In the genomic region with DNA sequence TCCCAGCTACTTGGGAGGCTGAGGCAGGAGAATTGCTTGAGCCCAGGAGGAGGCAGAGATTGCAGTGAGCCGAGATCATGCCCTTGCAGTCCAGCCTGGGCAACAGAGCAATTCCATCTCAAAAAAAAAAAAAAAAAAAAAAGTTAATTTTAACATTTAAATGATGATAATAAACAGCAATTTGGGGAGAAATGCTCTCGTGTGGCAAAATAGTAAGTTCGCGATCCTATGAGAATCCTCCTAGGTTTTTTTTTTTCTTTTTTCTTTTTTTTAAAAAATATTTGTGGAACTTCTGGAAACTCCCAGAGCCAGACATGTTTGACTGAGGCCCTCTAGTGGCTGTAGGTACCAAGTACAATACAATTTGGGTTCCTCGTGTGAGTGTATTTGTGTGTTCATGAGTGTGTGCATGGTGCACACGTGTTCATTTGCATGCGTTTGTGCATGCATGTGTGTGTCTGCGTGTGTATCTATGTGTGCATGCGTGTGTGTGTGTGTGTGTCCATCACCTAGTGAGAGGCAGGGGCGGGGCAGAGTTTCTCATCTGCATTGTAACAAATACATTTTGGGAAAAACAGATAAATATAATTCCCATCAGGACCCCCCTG, we compare ENCODE assay signal across 8 cellular contexts. TPM values are rescaled to one million over a fixed set of nuclear protein-coding genes. Genes with fewer than 3 reads are reported as not detected.
DNase-seq lines count a peak whose midpoint lies in the region; ATAC-seq and TF ChIP-seq lines count a peak whose summit lies in the region.

No MANE protein-coding gene starts in this region.

- H3K27me3 Mint-ChIP-seq in chondrocyte (ENCODE audit: low read depth) = peaks cover 4% of the 10 kb centered on the region

- H3K36me3 ChIP-seq in SU-DHL-6 (ENCODE audit: low read length) (no peaks in the 10 kb centered on the region), left lung (no peaks in the 10 kb centered on the region), suprapubic skin (no peaks in the 10 kb centered on the region)

- 9% methylated on average over 10 of the region's 10 CpGs for WGBS in suprapubic skin

- no peaks in the 10 kb centered on the region for H4K20me1 ChIP-seq in SU-DHL-6 (ENCODE audit: low read depth, low read length)

- no peak overlapping the region for H3K4me2 ChIP-seq in SU-DHL-6 (ENCODE audit: low read depth, low read length, poor library complexity, severe bottlenecking)

- H3K27ac Mint-ChIP-seq in chondrocyte (ENCODE audit: unreplicated experiment) = no peak overlapping the region

- H3K9me3 Mint-ChIP-seq in chondrocyte (ENCODE audit: low read depth) = no peaks in the 10 kb centered on the region

- no peaks in the 10 kb centered on the region for H3K36me3 Mint-ChIP-seq in chondrocyte (ENCODE audit: low read depth)

- H3K9ac ChIP-seq in SU-DHL-6 (ENCODE audit: low read length) = no peak overlapping the region

- no peaks in the 10 kb centered on the region for H3K79me2 ChIP-seq in SU-DHL-6 (ENCODE audit: insufficient read depth, low read length)

- H3K9me3 ChIP-seq in SU-DHL-6 (ENCODE audit: insufficient read depth, low read length) (no peaks in the 10 kb centered on the region), left lung (no peaks in the 10 kb centered on the region), suprapubic skin (no peaks in the 10 kb centered on the region)

- no peak overlapping the region for H3K4me3 Mint-ChIP-seq in chondrocyte (ENCODE audit: unreplicated experiment)

- H3F3A ChIP-seq in SU-DHL-6 (ENCODE audit: insufficient read depth) = peaks cover 23% of the 10 kb centered on the region

- peak; percentile 90 for ATAC-seq in left lung

- no peaks in the 10 kb centered on the region for H3K9me2 ChIP-seq in SU-DHL-6 (replicated peaks; ENCODE audit: insufficient read depth, low read length)

- intact Hi-C loops in left lung (cut with DNase I) = no loop called here

- H3K4me1 Mint-ChIP-seq in chondrocyte (ENCODE audit: low read depth) = peaks cover 13% of the 10 kb centered on the region

- DNase-seq in stimulated activated CD4-positive, alpha-beta T cell treated with anti-CD3 and anti-CD28 coated beads, Interleukin-12 subunit alpha, Interleukin-12 subunit beta, amount 100 ng/mL, for 24 hours (ENCODE audit: low read depth in 2 of 2) = peak; percentile 4 to 16
- no peak for DNase-seq in stimulated activated CD4-positive, alpha-beta T cell treated with anti-CD3 and anti-CD28 coated beads, Interleukin-4, amount 100 ng/mL, for 1 hour
- peak; percentile 83 for DNase-seq in NAMALWA (ENCODE audit: low spot score)
- DNase-seq in chondrocyte (ENCODE audit: low spot score) = no peak
- no peak for DNase-seq in left lung
- no peak for DNase-seq in suprapubic skin (ENCODE audit: low spot score in 2 of 2)
- no peak for DNase-seq in ureter (ENCODE audit: low spot score)

- TF ChIP-seq EP300 in suprapubic skin (IDR thresholded peaks at IDR 0.05) = no peak

- H2AFZ ChIP-seq in SU-DHL-6 (ENCODE audit: low read depth, low read length, severe bottlenecking) = no peak overlapping the region

- H3K4me1 ChIP-seq in left lung (peaks cover 0 to 4% of the 10 kb centered on the region in 2 donors), suprapubic skin (no peaks in the 10 kb centered on the region)

- H3K4me3 ChIP-seq in SU-DHL-6 (ENCODE audit: insufficient read depth, low read length, poor library complexity, severe bottlenecking) (no peak overlapping the region), left lung (no peak overlapping the region), suprapubic skin (no peak overlapping the region)

- no peak overlapping the region for H3K27ac ChIP-seq in SU-DHL-6 (ENCODE audit: low read depth, low read length)
- H3K27ac ChIP-seq in left lung = no peak overlapping the region
- H3K27ac ChIP-seq in suprapubic skin = no peak overlapping the region

- TF ChIP-seq CTCF in SU-DHL-6 (IDR thresholded peaks at IDR 0.05; ENCODE audit: insufficient read depth, low read length, poor library complexity, severe bottlenecking) = peak; percentile 50
- peak; percentile 88 for TF ChIP-seq CTCF in chondrocyte (IDR thresholded peaks at IDR 0.05)
- peak; percentile 66 to 76 for TF ChIP-seq CTCF in left lung (IDR thresholded peaks at IDR 0.05)
- peak; percentile 73 to 74 for TF ChIP-seq CTCF in suprapubic skin (IDR thresholded peaks at IDR 0.05)

- no peak for TF ChIP-seq POLR2A in suprapubic skin (IDR thresholded peaks at IDR 0.05)

- H3K27me3 ChIP-seq in SU-DHL-6 (ENCODE audit: low read length) = no peaks in the 10 kb centered on the region
- peaks cover 0 to 28% of the 10 kb centered on the region in 2 donors for H3K27me3 ChIP-seq in left lung
- peaks cover 4% of the 10 kb centered on the region for H3K27me3 ChIP-seq in suprapubic skin

RNA-seq across cellular contexts. Expression of a gene that starts 31.2 kb away (rescaled TPM):
- total RNA-seq in chondrocyte (0.15 to 0.26 TPM in 2 of 3 replicates, not detected in the other), left lung (not detected), suprapubic skin (not detected), ureter (not detected)

RNA-seq across cellular contexts. Expression of a gene that starts 36.2 kb away (rescaled TPM):
- 74.6 to 100 TPM (median 76.1 TPM) in 3 replicates for total RNA-seq in chondrocyte
- 10 to 100 TPM; 69.1 to 98.0 TPM for total RNA-seq in left lung
- 10 to 100 TPM; 22.1 to 48.6 (median 46.6) TPM for total RNA-seq in suprapubic skin
- total RNA-seq in ureter = 87.0 TPM

Comparison
In these comparisons a context has a peak if more than half of its experiments do, and no peak if none do; other contexts are left out.
1. DNase-seq: peak in stimulated activated CD4-positive, alpha-beta T cell treated with anti-CD3 and anti-CD28 coated beads, Interleukin-12 subunit alpha, Interleukin-12 subunit beta, amount 100 ng/mL, for 24 hours (2 of 2) and NAMALWA (single experiment); none in stimulated activated CD4-positive, alpha-beta T cell treated with anti-CD3 and anti-CD28 coated beads, Interleukin-4, amount 100 ng/mL, for 1 hour (single experiment), chondrocyte (single experiment), left lung (0 of 2), suprapubic skin (0 of 2) and ureter (single experiment).
2. Peak in every context shown above with its lines, with median percentiles within 50 percentile points of each other: CTCF ChIP-seq.